21 cellular contexts compared by ENCODE assay signal in the genomic region with DNA sequence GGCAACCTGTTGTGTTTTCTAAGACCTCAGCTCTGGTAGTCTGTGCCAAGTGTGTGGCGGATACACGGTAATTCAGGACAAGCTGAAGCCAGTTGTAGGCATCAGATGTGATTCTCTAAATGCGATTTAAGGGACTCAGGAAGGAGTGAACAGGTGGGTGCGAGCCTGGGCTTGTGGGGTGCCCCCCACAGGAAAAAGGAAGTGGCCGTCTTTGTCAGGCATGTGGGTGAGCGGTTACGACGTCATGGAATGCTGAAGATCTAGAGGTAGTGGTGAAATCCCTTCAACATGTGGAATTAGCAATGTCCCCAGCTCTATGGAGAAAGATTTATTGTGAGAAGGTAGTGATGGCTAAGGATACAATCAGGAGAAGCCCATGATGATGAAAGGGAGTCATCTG.
DNase-seq lines count a peak whose midpoint lies in the region; ATAC-seq and TF ChIP-seq lines count a peak whose summit lies in the region.
"Had no signal": no experiment of that assay in that cellular context is flagged by ENCODE, and none has a peak within 500 bp of the region (broad histone marks: within the 10 kb centered on the region; RNA-seq: fewer than 3 reads in every experiment).

No MANE protein-coding gene starts in this region.

- peaks cover 1 to 20% (median 17%) of the 10 kb centered on the region in 7 donors for H3K4me1 Mint-ChIP-seq in naive thymus-derived CD4-positive, alpha-beta T cell
- peaks cover under 1% of the 10 kb centered on the region for H3K4me1 Mint-ChIP-seq in neural progenitor cell
- H3K4me1 Mint-ChIP-seq: nephron had no signal

- H3K27ac ChIP-seq in BLaER1 treated with 17β-estradiol and CSF1 and Interleukin-3, amounts not matched to agents 10 nM and 100 nM, result no peak overlapping the region
- H3K27ac ChIP-seq in HEK293 (ENCODE audit: extremely low read depth, low read depth, low read length) (no peak overlapping the region), mesenchymal stem cell (ENCODE audit: low read length, poor library complexity, severe bottlenecking) (no peak overlapping the region), neural progenitor cell (no peak overlapping the region)
- no peak overlapping the region for H3K27ac ChIP-seq in naive thymus-derived CD4-positive, alpha-beta T cell (ENCODE audit: low read depth, low read length)
- H3K27ac ChIP-seq: cardiac muscle cell, esophagus muscularis mucosa, lower lobe of right lung, psoas muscle, spleen, tibial artery had no signal

- H3K4me3 ChIP-seq in BLaER1 treated with 17β-estradiol and CSF1 and Interleukin-3, amounts not matched to agents 10 nM and 100 nM, result no peak overlapping the region
- H3K4me3 ChIP-seq in HEK293 (ENCODE audit: low read depth, low read length) (no peak overlapping the region), mesenchymal stem cell (ENCODE audit: insufficient read depth in 1 of 2, low read depth in 1 of 2, low read length in 2 of 2) (no peak overlapping the region), neural progenitor cell (no peak overlapping the region)
- no peak overlapping the region for H3K4me3 ChIP-seq in naive thymus-derived CD4-positive, alpha-beta T cell (ENCODE audit: low read length)
- H3K4me3 ChIP-seq: cardiac muscle cell, esophagus muscularis mucosa, lower lobe of right lung, psoas muscle, spleen, tibial artery had no signal

- peaks cover 10 to 14% (median 13%) of the 10 kb centered on the region in 11 experiments; a peak in 21 of 22 replicates for H3K9me3 ChIP-seq in BLaER1 treated with 17β-estradiol and CSF1 and Interleukin-3, amounts not matched to agents 10 nM and 100 nM (replicated peaks in 1 of 11)
- no peaks in the 10 kb centered on the region for H3K9me3 ChIP-seq in HEK293 (ENCODE audit: control insufficient read depth, insufficient read depth, low read depth, low read length)
- no peaks in the 10 kb centered on the region for H3K9me3 ChIP-seq in naive thymus-derived CD4-positive, alpha-beta T cell (ENCODE audit: control insufficient read depth in 2 of 3, low read length in 3 of 3)
- H3K9me3 ChIP-seq in mesenchymal stem cell (ENCODE audit: control insufficient read depth, low read length), result no peaks in the 10 kb centered on the region
- no peaks in the 10 kb centered on the region for H3K9me3 ChIP-seq in neural progenitor cell (ENCODE audit: low read depth)
- H3K9me3 ChIP-seq: esophagus muscularis mucosa, lower lobe of right lung, psoas muscle, tibial artery had no signal

- H3K27me3 ChIP-seq in BLaER1 treated with 17β-estradiol and CSF1 and Interleukin-3, amounts not matched to agents 10 nM and 100 nM, result no peaks in the 10 kb centered on the region
- H3K27me3 ChIP-seq in naive thymus-derived CD4-positive, alpha-beta T cell (ENCODE audit: control insufficient read depth in 2 of 2, insufficient read depth in 2 of 2, low read length in 2 of 2), result no peaks in the 10 kb centered on the region
- H3K27me3 ChIP-seq in mesenchymal stem cell (ENCODE audit: control insufficient read depth in 1 of 2, insufficient read depth in 1 of 2, low read length in 2 of 2) (peaks cover 4 to 32% of the 10 kb centered on the region in 2 experiments), neural progenitor cell (no peaks in the 10 kb centered on the region)

- peaks cover 0 to 7% (median 0%) of the 10 kb centered on the region in 11 donors for H3K9me3 Mint-ChIP-seq in naive thymus-derived CD4-positive, alpha-beta T cell
- H3K9me3 Mint-ChIP-seq in neural progenitor cell, result peaks cover 3% of the 10 kb centered on the region
- H3K9me3 Mint-ChIP-seq: nephron had no signal

- intact Hi-C loops in naive thymus-derived CD4-positive, alpha-beta T cell (cut with micrococcal nuclease), result loop anchor here in 1 of 2 donors (5.0 kb wide), 1 partner anchor 601 kb away; no protein-coding TSS in a partner anchor

- H3K79me2 ChIP-seq in neural progenitor cell (ENCODE audit: low read depth), result no peaks in the 10 kb centered on the region

- H3K27ac Mint-ChIP-seq in naive thymus-derived CD4-positive, alpha-beta T cell, result peak overlapping the region in 3 of 9 donors; percentile 2 to 34 (median 7)
- no peak overlapping the region for H3K27ac Mint-ChIP-seq in neural progenitor cell
- H3K27ac Mint-ChIP-seq: nephron had no signal

- TF ChIP-seq CTCF in HEK293 (tag by site-specific recombination; IDR thresholded peaks at IDR 0.05), result no peak
- no peak for TF ChIP-seq CTCF in neural progenitor cell (IDR thresholded peaks at IDR 0.05)

- H3K18ac ChIP-seq in mesenchymal stem cell (ENCODE audit: low read depth in 1 of 2, low read length in 2 of 2), result no peak overlapping the region

- H2BK12ac ChIP-seq in mesenchymal stem cell (ENCODE audit: low read length in 2 of 2), result no peak overlapping the region

- no peaks in the 10 kb centered on the region for H3K79me1 ChIP-seq in mesenchymal stem cell (replicated peaks; ENCODE audit: low read length, poor library complexity, severe bottlenecking)

- H2BK5ac ChIP-seq in mesenchymal stem cell (ENCODE audit: low read depth, low read length, poor library complexity, severe bottlenecking), result no peak overlapping the region

- H4K20me1 ChIP-seq in BLaER1 treated with 17β-estradiol and CSF1 and Interleukin-3, amounts not matched to agents 10 nM and 100 nM, result no peaks in the 10 kb centered on the region
- no peaks in the 10 kb centered on the region for H4K20me1 ChIP-seq in neural progenitor cell (ENCODE audit: low read depth)

- H3K14ac ChIP-seq in mesenchymal stem cell (ENCODE audit: low read length in 2 of 2), result no peak overlapping the region

- H2BK120ac ChIP-seq in mesenchymal stem cell (ENCODE audit: low read depth, low read length), result no peak overlapping the region

- WGBS in mesenchymal stem cell, result 83% methylated on average over 8 of the region's 8 CpGs

- H3K4me3 Mint-ChIP-seq in naive thymus-derived CD4-positive, alpha-beta T cell, result peak overlapping the region in 6 of 10 donors; percentile 2 to 69 (median 12)
- no peak overlapping the region for H3K4me3 Mint-ChIP-seq in neural progenitor cell
- H3K4me3 Mint-ChIP-seq: nephron had no signal

- CTCF ChIA-PET in HEK293 (lab: Yijun Ruan, JAX), result interaction anchor here (0.6 to 3.0 kb wide), 15 partner anchors 9 to 600 kb away, joined by 3 to 9 read pairs (median 4); no protein-coding TSS in a partner anchor
- CTCF ChIA-PET in naive thymus-derived CD4-positive, alpha-beta T cell (lab: Charles Lee), result interaction anchor here (0.7 to 1.1 kb wide), 2 partner anchors 9 to 582 kb away, joined by 4 to 5 read pairs; no protein-coding TSS in a partner anchor

- peaks cover 0 to 9% (median 6%) of the 10 kb centered on the region in 10 experiments; a peak in 15 of 20 replicates for H3K4me1 ChIP-seq in BLaER1 treated with 17β-estradiol and CSF1 and Interleukin-3, amounts not matched to agents 10 nM and 100 nM
- H3K4me1 ChIP-seq in HEK293 (ENCODE audit: control insufficient read depth, insufficient read depth, low read length) (no peaks in the 10 kb centered on the region), mesenchymal stem cell (ENCODE audit: control insufficient read depth, insufficient read depth, low read depth, low read length) (no peaks in the 10 kb centered on the region), neural progenitor cell (no peaks in the 10 kb centered on the region)
- H3K4me1 ChIP-seq in naive thymus-derived CD4-positive, alpha-beta T cell (ENCODE audit: control insufficient read depth in 2 of 2, insufficient read depth in 2 of 2, low read length in 2 of 2), result peaks cover 0 to 5% of the 10 kb centered on the region in 2 donors
- H3K4me1 ChIP-seq: esophagus muscularis mucosa, lower lobe of right lung, psoas muscle, spleen, tibial artery had no signal

- no peak overlapping the region for H4K91ac ChIP-seq in mesenchymal stem cell (ENCODE audit: low read length)

- peak; percentile 24 for DNase-seq in activated T-cell treated with anti-CD3 and anti-CD28 coated beads for 48 hours (ENCODE audit: low read depth)
- DNase-seq in naive thymus-derived CD4-positive, alpha-beta T cell, result peak in 3 of 9 donors; percentile 5 to 54 (median 8)
- DNase-seq in mesenchymal stem cell, result no peak
- DNase-seq in midbrain (lab: John Stamatoyannopoulos, UW), result no peak
- DNase-seq in neural progenitor cell (ENCODE audit: low spot score), result no peak
- DNase-seq: activated CD4-positive, CD25-positive, alpha-beta regulatory T cell; AML-193; GDM1; KG1; lower lobe of right lung; NCI-H1417 treated with DMSO at 0.1 percent for 48 hours; NCI-H2171 treated with DMSO at 0.1 percent for 48 hours; NK-92 treated with Interleukin-12 subunit alpha and Interleukin-12 subunit beta, amount 100 ng/mL, for 24 hours; psoas muscle; spleen; tibial artery had no signal

- no peak overlapping the region for H4K8ac ChIP-seq in mesenchymal stem cell (ENCODE audit: low read length)

- H3F3A ChIP-seq in neural progenitor cell (ENCODE audit: low read depth), result no peaks in the 10 kb centered on the region

- H2AK5ac ChIP-seq in mesenchymal stem cell (ENCODE audit: low read length, severe bottlenecking), result no peak overlapping the region

- no peak overlapping the region for H3K4ac ChIP-seq in mesenchymal stem cell (ENCODE audit: low read depth in 1 of 2, low read length in 2 of 2)

- peaks cover 0 to 5% (median 0%) of the 10 kb centered on the region in 5 donors for H3K36me3 Mint-ChIP-seq in naive thymus-derived CD4-positive, alpha-beta T cell
- peaks cover 2% of the 10 kb centered on the region for H3K36me3 Mint-ChIP-seq in neural progenitor cell

- H3K23ac ChIP-seq in mesenchymal stem cell (ENCODE audit: low read length in 2 of 2), result no peak overlapping the region

- H2BK15ac ChIP-seq in mesenchymal stem cell (ENCODE audit: low read depth, poor library complexity, severe bottlenecking), result no peak overlapping the region

- no peaks in the 10 kb centered on the region for H3K36me3 ChIP-seq in BLaER1 treated with 17β-estradiol and CSF1 and Interleukin-3, amounts not matched to agents 10 nM and 100 nM
- H3K36me3 ChIP-seq in HEK293 (ENCODE audit: control insufficient read depth in 2 of 2, insufficient read depth in 1 of 2, low read length in 2 of 2), result no peaks in the 10 kb centered on the region
- H3K36me3 ChIP-seq in naive thymus-derived CD4-positive, alpha-beta T cell (ENCODE audit: control insufficient read depth in 2 of 3, insufficient read depth in 3 of 3, low read length in 3 of 3), result no peaks in the 10 kb centered on the region
- H3K36me3 ChIP-seq in mesenchymal stem cell (ENCODE audit: control insufficient read depth in 1 of 2, insufficient read depth in 2 of 2, low read depth in 1 of 2, low read length in 2 of 2), result no peaks in the 10 kb centered on the region
- no peaks in the 10 kb centered on the region for H3K36me3 ChIP-seq in neural progenitor cell
- H3K36me3 ChIP-seq: cardiac muscle cell, esophagus muscularis mucosa, lower lobe of right lung, spleen, tibial artery had no signal

- H3K4me2 ChIP-seq in BLaER1 treated with 17β-estradiol and CSF1 and Interleukin-3, amounts not matched to agents 10 nM and 100 nM, result peak overlapping the region in 9 of 11 experiments; percentile 29 to 62 (median 49); a peak in 16 of 22 replicates
- no peak overlapping the region for H3K4me2 ChIP-seq in mesenchymal stem cell (ENCODE audit: low read length, poor library complexity, severe bottlenecking)
- no peak overlapping the region for H3K4me2 ChIP-seq in neural progenitor cell

- POLR2A ChIA-PET in HEK293 (lab: Yijun Ruan, JAX), result no interaction called here
- POLR2A ChIA-PET in naive thymus-derived CD4-positive, alpha-beta T cell (lab: Charles Lee), result no interaction called here

- H2AFZ ChIP-seq in mesenchymal stem cell (ENCODE audit: low read depth, low read length) (no peak overlapping the region), neural progenitor cell (replicated peaks) (no peak overlapping the region)

- ATAC-seq in naive thymus-derived CD4-positive, alpha-beta T cell, result no peak
- ATAC-seq: lower lobe of right lung, psoas muscle had no signal

- H3K27me3 Mint-ChIP-seq in naive thymus-derived CD4-positive, alpha-beta T cell, result peaks cover 5 to 24% (median 14%) of the 10 kb centered on the region in 5 donors
- peaks cover 13% of the 10 kb centered on the region for H3K27me3 Mint-ChIP-seq in neural progenitor cell (ENCODE audit: insufficient read depth, low read depth)

- H3K9ac ChIP-seq in BLaER1 treated with 17β-estradiol and CSF1 and Interleukin-3, amounts not matched to agents 10 nM and 100 nM, result no peak overlapping the region
- H3K9ac ChIP-seq in mesenchymal stem cell (ENCODE audit: low read length) (no peak overlapping the region), neural progenitor cell (no peak overlapping the region)

Comparison
In these comparisons a context has a peak if more than half of its experiments do, and no peak if none do; other contexts are left out.
1. H3K4me2 ChIP-seq: peak in BLaER1 treated with 17β-estradiol and CSF1 and Interleukin-3, amounts not matched to agents 10 nM and 100 nM (9 of 11); none in mesenchymal stem cell (single experiment) and neural progenitor cell (single experiment).